In genomic region chr13:106558527-106558926, GRCh38 we compare ENCODE assay signal across 15 cellular contexts. TPM values are rescaled to one million over a fixed set of nuclear protein-coding genes. Genes with fewer than 3 reads are reported as not detected.
DNase-seq lines count a peak whose midpoint lies in the region; ATAC-seq, FAIRE-seq and TF ChIP-seq lines count a peak whose summit lies in the region.
"Had no signal": no experiment of that assay in that cellular context is flagged by ENCODE, and none has a peak within 500 bp of the region (broad histone marks: within the 10 kb centered on the region; RNA-seq: fewer than 3 reads in every experiment).

No MANE protein-coding gene starts in this region.

- intact Hi-C loops in left ventricle myocardium inferior (cut with micrococcal nuclease): no loop called here
- intact Hi-C loops in left cardiac atrium (cut with DNase I): no loop called here
- intact Hi-C loops in K562 (cut with micrococcal nuclease): no loop called here
- intact Hi-C loops in sciatic nerve (cut with DNase I): no loop called here

- no peaks in the 10 kb centered on the region for H3K9me3 ChIP-seq in left ventricle myocardium inferior (replicated peaks)
- H3K9me3 ChIP-seq in HEK293 (ENCODE audit: control insufficient read depth, insufficient read depth, low read depth, low read length): no peaks in the 10 kb centered on the region
- no peaks in the 10 kb centered on the region for H3K9me3 ChIP-seq in K562 (replicated peaks; ENCODE audit: control insufficient read depth, insufficient read depth, low read depth, low read length)

- POLR2A ChIA-PET in HEK293 (lab: Yijun Ruan, JAX): no interaction called here
- POLR2A ChIA-PET in K562 (lab: Yijun Ruan, JAX): no interaction called here

- H3K27ac ChIP-seq in left ventricle myocardium inferior (replicated peaks): peak overlapping the region; percentile 32
- H3K27ac ChIP-seq in HEK293 (ENCODE audit: extremely low read depth, low read depth, low read length): no peak overlapping the region
- no peak overlapping the region for H3K27ac ChIP-seq in K562 (ENCODE audit: extremely low read depth, low read depth, low read length)
- H3K27ac ChIP-seq: KMS-11 had no signal

- ATAC-seq in left cardiac atrium (no peak), K562 (no peak), sciatic nerve (peak; percentile 36)
- ATAC-seq in activated CD8-positive, alpha-beta memory T cell treated with anti-CD3 and anti-CD28 coated beads, Interleukin-2, amount 10 ng/mL, durations not matched to agents 7 days and 5 days: no peak
- ATAC-seq: CD8-positive, alpha-beta T cell had no signal

- H3K4me3 ChIP-seq in left ventricle myocardium inferior (no peak overlapping the region), HEK293 (ENCODE audit: low read depth, low read length) (no peak overlapping the region), K562 (no peak overlapping the region)

- no peak for DNase-seq in left ventricle myocardium inferior
- DNase-seq in left cardiac atrium: no peak
- no peak for DNase-seq in K562 (ENCODE audit: extremely low read depth in 1 of 4, low spot score in 3 of 4)
- no peak for DNase-seq in sciatic nerve (ENCODE audit: low spot score)
- no peak for DNase-seq in stimulated activated naive CD4-positive, alpha-beta T cell (lab: John Stamatoyannopoulos, UW)
- no peak for DNase-seq in NCI-H510A treated with DMSO at 0.1 percent for 48 hours (lab: John Stamatoyannopoulos, UW)
- no peak for DNase-seq in activated CD8-positive, alpha-beta memory T cell treated with anti-CD3 and anti-CD28 coated beads, Interleukin-2, amount 10 ng/mL, durations not matched to agents 7 days and 5 days
- DNase-seq: ACHN; CD8-positive, alpha-beta T cell; GF-D8; NCI-H1105 treated with DMSO at 0.1 percent for 48 hours; NCI-H187 had no signal

- TF ChIP-seq CTCF in left ventricle myocardium inferior (IDR thresholded peaks at IDR 0.05; ENCODE audit: borderline replicate concordance) (no peak), HEK293 (tag by site-specific recombination; IDR thresholded peaks at IDR 0.05) (no peak), K562 (IDR thresholded peaks at IDR 0.05 in 2 of 3, conservative IDR thresholded peaks at IDR 0.05 in 1 of 3; ENCODE audit: insufficient read depth in 2 of 3, low read depth in 1 of 3, low read length in 3 of 3) (no peak)

- H3K4me1 Mint-ChIP-seq in activated CD8-positive, alpha-beta memory T cell treated with anti-CD3 and anti-CD28 coated beads, Interleukin-2, amount 10 ng/mL, durations not matched to agents 7 days and 5 days: peaks cover 44% of the 10 kb centered on the region

- no peaks in the 10 kb centered on the region for H3K27me3 Mint-ChIP-seq in activated CD8-positive, alpha-beta memory T cell treated with anti-CD3 and anti-CD28 coated beads, Interleukin-2, amount 10 ng/mL, durations not matched to agents 7 days and 5 days

- no peaks in the 10 kb centered on the region for H3K9me3 Mint-ChIP-seq in activated CD8-positive, alpha-beta memory T cell treated with anti-CD3 and anti-CD28 coated beads, Interleukin-2, amount 10 ng/mL, durations not matched to agents 7 days and 5 days (ENCODE audit: low read depth)
- H3K9me3 Mint-ChIP-seq: CD8-positive, alpha-beta T cell had no signal

- no peak for TF ChIP-seq EP300 in K562 (IDR thresholded peaks at IDR 0.05; ENCODE audit: low read length)

- H3K4me1 ChIP-seq in left ventricle myocardium inferior (peaks cover 89% of the 10 kb centered on the region), HEK293 (ENCODE audit: control insufficient read depth, insufficient read depth, low read length) (peaks cover 11% of the 10 kb centered on the region), K562 (replicated peaks in 1 of 2; ENCODE audit: control insufficient read depth in 2 of 2, insufficient read depth in 2 of 2, low read length in 2 of 2) (peaks cover 0 to 8% of the 10 kb centered on the region in 2 experiments; a peak in 3 of 5 replicates)

- FAIRE-seq in K562 (lab: Jason Lieb, UNC): no peak
- FAIRE-seq: H1 had no signal

- TF ChIP-seq RAD21 in K562 (CRISPR knock-in tag; conservative IDR thresholded peaks at IDR 0.05 in 1 of 2, IDR thresholded peaks at IDR 0.05 in 1 of 2): no peak

- TF ChIP-seq POLR2A in K562 (conservative IDR thresholded peaks at IDR 0.05): no peak

- CTCF ChIA-PET in HEK293 (lab: Yijun Ruan, JAX): interaction anchor here (0.6 kb wide), 2 partner anchors 59 to 1034 kb away, joined by 3 to 5 read pairs; no protein-coding TSS in a partner anchor
- CTCF ChIA-PET in K562 (lab: Yijun Ruan, JAX; ENCODE audit: low intra/inter-chr PET ratio): no interaction called here
- CTCF ChIA-PET in activated CD8-positive, alpha-beta memory T cell treated with anti-CD3 and anti-CD28 coated beads, Interleukin-2, amount 10 ng/mL, durations not matched to agents 7 days and 5 days (lab: Charles Lee): interaction anchor here (1.3 to 2.6 kb wide), 2 partner anchors 22 to 26 kb away, joined by 3 to 9 read pairs; no protein-coding TSS in a partner anchor

- no peak overlapping the region for H3K27ac Mint-ChIP-seq in activated CD8-positive, alpha-beta memory T cell treated with anti-CD3 and anti-CD28 coated beads, Interleukin-2, amount 10 ng/mL, durations not matched to agents 7 days and 5 days
- H3K27ac Mint-ChIP-seq: CD8-positive, alpha-beta T cell had no signal

- no peak overlapping the region for H3K4me2 ChIP-seq in K562 (ENCODE audit: insufficient read depth, low read length)
- H3K4me2 ChIP-seq: KMS-11 had no signal

- H3K79me2 ChIP-seq in K562 (ENCODE audit: control insufficient read depth, insufficient read depth, low read length): peaks cover 89% of the 10 kb centered on the region

- H3K4me3 Mint-ChIP-seq in activated CD8-positive, alpha-beta memory T cell treated with anti-CD3 and anti-CD28 coated beads, Interleukin-2, amount 10 ng/mL, durations not matched to agents 7 days and 5 days: no peak overlapping the region
- H3K4me3 Mint-ChIP-seq: CD8-positive, alpha-beta T cell had no signal

- H3K27me3 ChIP-seq in left ventricle myocardium inferior (ENCODE audit: low read depth): no peaks in the 10 kb centered on the region
- no peaks in the 10 kb centered on the region for H3K27me3 ChIP-seq in K562 (ENCODE audit: control insufficient read depth in 2 of 2, insufficient read depth in 2 of 2, low read length in 2 of 2)

- peaks cover 57% of the 10 kb centered on the region for H3K36me3 Mint-ChIP-seq in activated CD8-positive, alpha-beta memory T cell treated with anti-CD3 and anti-CD28 coated beads, Interleukin-2, amount 10 ng/mL, durations not matched to agents 7 days and 5 days

- no peaks in the 10 kb centered on the region for H3K9me1 ChIP-seq in K562 (ENCODE audit: control insufficient read depth, insufficient read depth, low read length)

- no peak overlapping the region for H3K9ac ChIP-seq in K562 (ENCODE audit: insufficient read depth in 1 of 2, low read depth in 2 of 2, low read length in 2 of 2)
- H3K9ac ChIP-seq: KMS-11 had no signal

- BruUV-seq in K562 (replicated peaks; lab: Mats Ljungman, UMichigan): TSS peak; percentile 3

- peaks cover 42% of the 10 kb centered on the region for H3K36me3 ChIP-seq in left ventricle myocardium inferior
- H3K36me3 ChIP-seq in HEK293 (ENCODE audit: control insufficient read depth in 2 of 2, insufficient read depth in 1 of 2, low read length in 2 of 2): peaks cover 37 to 58% of the 10 kb centered on the region in 2 experiments
- peaks cover 63% of the 10 kb centered on the region for H3K36me3 ChIP-seq in K562 (ENCODE audit: control insufficient read depth, insufficient read depth, low read length)

- H2AFZ ChIP-seq in K562 (ENCODE audit: low read depth, low read length): no peak overlapping the region

- in situ Hi-C loops in K562 (cut with MboI): no loop called here

- peaks cover 14% of the 10 kb centered on the region for H4K20me1 ChIP-seq in K562 (replicated peaks; ENCODE audit: control insufficient read depth, insufficient read depth, low read length)

RNA-seq across cellular contexts. Expression of gene ARGLU1, which starts 9.4 kb away (rescaled TPM):
- 29.0 TPM for total RNA-seq in left ventricle myocardium inferior
- total RNA-seq in left cardiac atrium: 10 to 100 TPM; 35.4 to 39.0 TPM
- 60.1 and 162 TPM in 2 replicates for total RNA-seq in K562 (2011; cell fraction: chromatin; rRNA removed; ENCODE audit: low replicate concordance)
- 37.0 and 44.5 TPM in 2 replicates for total RNA-seq in K562 (2011; cell fraction: nucleolus; rRNA removed)
- total RNA-seq in K562 (2011; cell fraction: nucleoplasm; rRNA removed): 90.2 and 135 TPM in 2 replicates
- total RNA-seq in K562 (2014; rRNA removed): 53.3 and 59.4 TPM in 2 replicates
- 58.8 and 72.1 TPM in 2 replicates for total RNA-seq in K562 (2014; rRNA removed; fragmentation: Illumina TruSeq; extraction: Trizol)
- 48.0 and 48.6 TPM in 2 replicates for total RNA-seq in K562 (2015; rRNA removed; fragmentation: Illumina TruSeq; extraction: Trizol)
- total RNA-seq in K562 (2021): 42.2 and 46.0 TPM in 2 replicates
- polyA plus RNA-seq in K562 (2011; rRNA removed): 89.6 and 91.8 TPM in 2 replicates
- 12.4 and 21.5 TPM in 2 replicates for polyA plus RNA-seq in K562 (2011; cell fraction: cytosol; rRNA removed)
- polyA plus RNA-seq in K562 (2011; cell fraction: nucleus; rRNA removed): 255 and 358 TPM in 2 replicates
- 48.2 and 68.5 TPM in 2 replicates for polyA plus RNA-seq in K562 (2012)
- 48.3 and 49.3 TPM in 2 replicates for polyA plus RNA-seq in K562 (2014; fragmentation: Illumina TruSeq; extraction: Trizol)
- polyA plus RNA-seq in K562 (2014; fragmentation: Nextera tagmentation; extraction: Ambion mirVana): 10 to 100 TPM; 19.3 to 30.3 TPM
- 99.9 and 112 TPM in 2 replicates for polyA plus RNA-seq in K562 (2014; rRNA removed)
- polyA minus RNA-seq in K562 (2011; rRNA and poly(A)+ RNA removed): 19.2 and 21.6 TPM in 2 replicates
- 6.2 and 13.1 TPM in 2 replicates for polyA minus RNA-seq in K562 (2011; cell fraction: cytosol; rRNA and poly(A)+ RNA removed)
- 51.8 and 93.0 TPM in 2 replicates for polyA minus RNA-seq in K562 (2011; cell fraction: nucleus; rRNA and poly(A)+ RNA removed)
- 150 TPM for total RNA-seq in sciatic nerve
- total RNA-seq in activated CD8-positive, alpha-beta memory T cell treated with anti-CD3 and anti-CD28 coated beads, Interleukin-2, amount 10 ng/mL, durations not matched to agents 7 days and 5 days: 100 to 1,000 TPM; 111 to 138 TPM

RNA-seq across cellular contexts. Expression of gene EFNB2, which starts 23.1 kb away (rescaled TPM):
- 10.1 TPM for total RNA-seq in left ventricle myocardium inferior
- 10 to 100 TPM in 1 of 2 donors, 1 to 10 TPM in 1; 9.5 to 14.8 TPM for total RNA-seq in left cardiac atrium
- 0.44 and 0.51 TPM in 2 replicates for total RNA-seq in K562 (2011; cell fraction: chromatin; rRNA removed; ENCODE audit: low replicate concordance)
- 0.66 and 1.0 TPM in 2 replicates for total RNA-seq in K562 (2011; cell fraction: nucleolus; rRNA removed)
- 0.66 and 0.99 TPM in 2 replicates for total RNA-seq in K562 (2011; cell fraction: nucleoplasm; rRNA removed)
- 0.05 and 0.37 TPM in 2 replicates for total RNA-seq in K562 (2014; rRNA removed)
- 0.13 and 0.15 TPM in 2 replicates for total RNA-seq in K562 (2014; rRNA removed; fragmentation: Illumina TruSeq; extraction: Trizol)
- 0.11 and 0.18 TPM in 2 replicates for total RNA-seq in K562 (2015; rRNA removed; fragmentation: Illumina TruSeq; extraction: Trizol)
- 0.29 and 0.36 TPM in 2 replicates for total RNA-seq in K562 (2021)
- 0.20 and 0.22 TPM in 2 replicates for polyA plus RNA-seq in K562 (2011; rRNA removed)
- 0.16 and 0.21 TPM in 2 replicates for polyA plus RNA-seq in K562 (2011; cell fraction: cytosol; rRNA removed)
- 0.36 and 0.38 TPM in 2 replicates for polyA plus RNA-seq in K562 (2011; cell fraction: nucleus; rRNA removed)
- 0.14 and 0.21 TPM in 2 replicates for polyA plus RNA-seq in K562 (2012)
- polyA plus RNA-seq in K562 (2014; fragmentation: Illumina TruSeq; extraction: Trizol): 0.19 and 0.26 TPM in 2 replicates
- polyA plus RNA-seq in K562 (2014; fragmentation: Nextera tagmentation; extraction: Ambion mirVana): under 1 TPM; 0.01 to 0.18 TPM
- 0.18 and 0.27 TPM in 2 replicates for polyA plus RNA-seq in K562 (2014; rRNA removed)
- polyA minus RNA-seq in K562 (2011; rRNA and poly(A)+ RNA removed): 0.45 and 0.56 TPM in 2 replicates
- 0.19 TPM in 1 of 2 replicates, not detected in the other for polyA minus RNA-seq in K562 (2011; cell fraction: cytosol; rRNA and poly(A)+ RNA removed)
- 0.27 and 0.67 TPM in 2 replicates for polyA minus RNA-seq in K562 (2011; cell fraction: nucleus; rRNA and poly(A)+ RNA removed)
- 37.0 TPM for total RNA-seq in sciatic nerve
- under 1 TPM in 1 of 2 experiments, not detected in 1; 0.14 TPM for total RNA-seq in activated CD8-positive, alpha-beta memory T cell treated with anti-CD3 and anti-CD28 coated beads, Interleukin-2, amount 10 ng/mL, durations not matched to agents 7 days and 5 days
